In the genomic region with DNA sequence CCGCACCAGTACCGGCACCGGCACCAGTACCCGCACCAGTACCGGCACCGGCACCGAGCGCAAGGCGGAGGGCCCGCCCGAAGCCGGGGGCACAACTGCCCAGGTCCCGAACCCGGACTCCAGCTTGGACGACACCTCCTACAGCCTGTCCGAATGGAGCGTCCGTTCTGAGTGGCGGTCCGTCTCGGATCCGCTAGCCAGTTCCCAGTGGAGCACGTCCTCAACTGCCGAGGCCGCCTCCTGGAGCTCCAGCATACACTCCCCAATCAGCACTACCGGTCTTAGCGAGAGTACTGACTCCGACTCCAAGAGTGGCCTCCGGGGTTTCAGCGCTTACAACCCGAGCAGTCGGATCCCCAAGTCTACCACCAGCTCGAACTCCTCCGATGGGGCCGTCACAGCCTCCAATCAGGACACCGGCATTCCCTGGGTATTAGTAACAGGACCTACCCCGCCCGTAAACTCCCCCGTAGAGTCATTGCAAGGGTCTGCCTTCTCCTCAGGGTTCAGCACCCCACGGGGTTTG, we compare ENCODE assay signal across 8 cellular contexts. TPM values are rescaled to one million over a fixed set of nuclear protein-coding genes. Genes with fewer than 3 reads are reported as not detected.
A peak's percentile ranks its signal among the peaks of the same experiment; 100 is the strongest.
DNase-seq lines count a peak whose midpoint lies in the region; ATAC-seq and TF ChIP-seq lines count a peak whose summit lies in the region.

No MANE protein-coding gene starts in this region.

- H3K27me3 ChIP-seq in endodermal cell (ENCODE audit: control insufficient read depth, insufficient read depth, low read length, poor library complexity, severe bottlenecking), result peaks cover 21% of the 10 kb centered on the region

- no peak overlapping the region for H3K27ac ChIP-seq in endodermal cell (ENCODE audit: low read depth, low read length)

- DNase-seq in G401 (ENCODE audit: low spot score) (peak; percentile 15), HK-2 (ENCODE audit: unreplicated experiment) (peak; percentile 39), endodermal cell (peak; percentile 81), mesenteric fat pad (ENCODE audit: low spot score) (peak; percentile 90), GM20000 (ENCODE audit: low spot score) (no peak), NCI-H1694 (lab: John Stamatoyannopoulos, UW) (no peak)
- peak; percentile 70 for DNase-seq in activated CD4-positive, alpha-beta T cell treated with anti-CD3 and anti-CD28 coated beads, Interleukin-2, amount 10 ng/mL, durations not matched to agents 24 days and 14 days
- peak; percentile 31 to 34 for DNase-seq in stimulated activated naive CD8-positive, alpha-beta T cell treated with anti-CD3 and anti-CD28 coated beads, Interleukin-15, amount 100 ng/mL, for 72 hours

- H3K9me3 ChIP-seq in endodermal cell (ENCODE audit: control insufficient read depth, low read length), result no peaks in the 10 kb centered on the region

- no peaks in the 10 kb centered on the region for H3K9me3 Mint-ChIP-seq in activated CD4-positive, alpha-beta T cell treated with anti-CD3 and anti-CD28 coated beads, Interleukin-2, amount 10 ng/mL, durations not matched to agents 24 days and 14 days
- H3K9me3 Mint-ChIP-seq in endodermal cell, result peaks cover 11% of the 10 kb centered on the region
- no peaks in the 10 kb centered on the region for H3K9me3 Mint-ChIP-seq in stimulated activated naive CD8-positive, alpha-beta T cell treated with anti-CD3 and anti-CD28 coated beads, Interleukin-15, amount 100 ng/mL, for 72 hours

- no peaks in the 10 kb centered on the region for H3K36me3 Mint-ChIP-seq in activated CD4-positive, alpha-beta T cell treated with anti-CD3 and anti-CD28 coated beads, Interleukin-2, amount 10 ng/mL, durations not matched to agents 24 days and 14 days (ENCODE audit: low read depth)
- no peaks in the 10 kb centered on the region for H3K36me3 Mint-ChIP-seq in endodermal cell (ENCODE audit: low read depth)

- in situ Hi-C loops in G401 (cut with HindIII; ENCODE audit: low sequenced_read_pairs), result no loop called here

- no peaks in the 10 kb centered on the region for H3K4me1 ChIP-seq in endodermal cell (ENCODE audit: control insufficient read depth, insufficient read depth, low read length)

- WGBS in endodermal cell (ENCODE audit: insufficient coverage in 1 of 2, insufficient read length in 1 of 2), 2 experiments, result 0% methylated on average over 6 to 40 of the region's 40 CpGs

- H3K27ac Mint-ChIP-seq in activated CD4-positive, alpha-beta T cell treated with anti-CD3 and anti-CD28 coated beads, Interleukin-2, amount 10 ng/mL, durations not matched to agents 24 days and 14 days, result peak overlapping the region; percentile 48
- peak overlapping the region; percentile 41 for H3K27ac Mint-ChIP-seq in endodermal cell
- peak overlapping the region; percentile 42 to 46 for H3K27ac Mint-ChIP-seq in stimulated activated naive CD8-positive, alpha-beta T cell treated with anti-CD3 and anti-CD28 coated beads, Interleukin-15, amount 100 ng/mL, for 72 hours

- peak; percentile 65 for ATAC-seq in stimulated activated naive CD8-positive, alpha-beta T cell treated with anti-CD3 and anti-CD28 coated beads, Interleukin-15, amount 100 ng/mL, for 72 hours

- TF ChIP-seq CTCF in endodermal cell (conservative IDR thresholded peaks at IDR 0.05), result peak; percentile 8
- no peak for TF ChIP-seq CTCF in GM20000 (IDR thresholded peaks at IDR 0.05; ENCODE audit: extremely low read depth, missing control alignments)

- peaks cover 7% of the 10 kb centered on the region for H3K4me1 Mint-ChIP-seq in activated CD4-positive, alpha-beta T cell treated with anti-CD3 and anti-CD28 coated beads, Interleukin-2, amount 10 ng/mL, durations not matched to agents 24 days and 14 days
- peaks cover 14% of the 10 kb centered on the region for H3K4me1 Mint-ChIP-seq in endodermal cell
- peaks cover 11% of the 10 kb centered on the region for H3K4me1 Mint-ChIP-seq in stimulated activated naive CD8-positive, alpha-beta T cell treated with anti-CD3 and anti-CD28 coated beads, Interleukin-15, amount 100 ng/mL, for 72 hours

- H3K36me3 ChIP-seq in endodermal cell (ENCODE audit: control insufficient read depth, insufficient read depth, low read length), result no peaks in the 10 kb centered on the region

- H3K27me3 Mint-ChIP-seq in activated CD4-positive, alpha-beta T cell treated with anti-CD3 and anti-CD28 coated beads, Interleukin-2, amount 10 ng/mL, durations not matched to agents 24 days and 14 days, result peaks cover 7% of the 10 kb centered on the region
- peaks cover 14% of the 10 kb centered on the region for H3K27me3 Mint-ChIP-seq in endodermal cell (ENCODE audit: insufficient read depth)
- H3K27me3 Mint-ChIP-seq in stimulated activated naive CD8-positive, alpha-beta T cell treated with anti-CD3 and anti-CD28 coated beads, Interleukin-15, amount 100 ng/mL, for 72 hours, result peaks cover 7% of the 10 kb centered on the region

- intact Hi-C loops in activated CD4-positive, alpha-beta T cell treated with anti-CD3 and anti-CD28 coated beads, Interleukin-2, amount 10 ng/mL, durations not matched to agents 24 days and 14 days (cut with micrococcal nuclease), result no loop called here

- H3K9ac ChIP-seq in endodermal cell (ENCODE audit: extremely low read depth, low read length, poor library complexity, severe bottlenecking), result no peak overlapping the region

- H3K4me3 Mint-ChIP-seq in activated CD4-positive, alpha-beta T cell treated with anti-CD3 and anti-CD28 coated beads, Interleukin-2, amount 10 ng/mL, durations not matched to agents 24 days and 14 days, result peak overlapping the region; percentile 90
- H3K4me3 Mint-ChIP-seq in endodermal cell, result peak overlapping the region; percentile 73
- peak overlapping the region; percentile 86 to 95 for H3K4me3 Mint-ChIP-seq in stimulated activated naive CD8-positive, alpha-beta T cell treated with anti-CD3 and anti-CD28 coated beads, Interleukin-15, amount 100 ng/mL, for 72 hours

- H3K4me3 ChIP-seq in endodermal cell (ENCODE audit: low read length), result peak overlapping the region; percentile 79

RNA-seq across cellular contexts. Expression of gene MAOA, which starts 0.9 kb away (rescaled TPM):
- total RNA-seq in G401 (2014; rRNA removed; shearing (Covaris generic)), result 0.18 and 1.1 TPM in 2 replicates
- total RNA-seq in activated CD4-positive, alpha-beta T cell treated with anti-CD3 and anti-CD28 coated beads, Interleukin-2, amount 10 ng/mL, durations not matched to agents 24 days and 14 days, result 1.8 and 2.0 TPM in 2 replicates
- total RNA-seq in endodermal cell (1 to 10 TPM in 1 of 2 donors, under 1 TPM in 1; 0.38 to 4.7 TPM), mesenteric fat pad (232 TPM)
- 3.3 TPM for polyA plus RNA-seq in endodermal cell (2013, experiment 1 of 2)
- polyA plus RNA-seq in endodermal cell (2013, experiment 2 of 2), result 2.8 TPM

Comparison
In these comparisons a context has a peak if more than half of its experiments do, and no peak if none do; other contexts are left out.
1. DNase-seq: peak in G401 (single experiment), HK-2 (single experiment), activated CD4-positive, alpha-beta T cell treated with anti-CD3 and anti-CD28 coated beads, Interleukin-2, amount 10 ng/mL, durations not matched to agents 24 days and 14 days (single experiment), endodermal cell (single experiment), mesenteric fat pad (single experiment) and stimulated activated naive CD8-positive, alpha-beta T cell treated with anti-CD3 and anti-CD28 coated beads, Interleukin-15, amount 100 ng/mL, for 72 hours (2 of 2); none in GM20000 (single experiment) and NCI-H1694 (single experiment).
2. RNA of gene MAOA, which starts 0.9 kb away (total RNA-seq): 232 TPM in mesenteric fat pad (single experiment); 0.38 to 4.7 TPM in endodermal cell, 1.8 to 2.0 TPM in activated CD4-positive, alpha-beta T cell treated with anti-CD3 and anti-CD28 coated beads, Interleukin-2, amount 10 ng/mL, durations not matched to agents 24 days and 14 days and 0.18 to 1.1 TPM in G401; every median in the first group is over 10 times any median in the second.
3. Peak in every context shown above with its lines, with median percentiles within 50 percentile points of each other: H3K27ac Mint-ChIP-seq and H3K4me3 Mint-ChIP-seq.